In the genomic region with DNA sequence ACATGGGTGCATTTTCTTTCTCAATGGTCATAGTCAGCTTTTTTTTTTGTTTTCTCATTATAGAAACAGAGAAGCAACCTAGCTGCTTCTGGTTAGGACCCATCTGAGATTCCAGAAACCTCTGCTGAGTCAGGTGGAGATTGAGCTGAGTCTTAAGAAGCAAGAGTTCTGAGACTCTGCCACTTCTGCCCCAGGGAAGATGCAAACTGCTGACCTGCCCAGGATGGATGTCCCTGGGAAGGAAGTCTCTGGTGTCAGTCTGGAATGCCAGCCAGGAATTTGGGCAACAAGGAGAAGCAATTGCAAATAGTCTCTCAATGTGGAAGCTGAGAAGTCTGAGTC, we compare ENCODE assay signal across 14 cellular contexts.
DNase-seq lines count a peak whose midpoint lies in the region; ATAC-seq and TF ChIP-seq lines count a peak whose summit lies in the region.
"Had no signal": no experiment of that assay in that cellular context is flagged by ENCODE, and none has a peak within 500 bp of the region (broad histone marks: within the 10 kb centered on the region; RNA-seq: fewer than 3 reads in every experiment).

No MANE protein-coding gene starts in this region.

- H3K23me2 ChIP-seq in H9 (ENCODE audit: insufficient read length, low read depth, low read length, poor library complexity, severe bottlenecking), result no peaks in the 10 kb centered on the region

- peaks cover 10% of the 10 kb centered on the region for H3K4me1 Mint-ChIP-seq in central memory CD8-positive, alpha-beta T cell
- H3K4me1 Mint-ChIP-seq in H9, result peaks cover 0 to 9% of the 10 kb centered on the region in 2 experiments; a peak in 2 of 4 replicates

- H3K4me3 ChIP-seq in left ventricle myocardium inferior, result no peak overlapping the region
- H3K4me3 ChIP-seq: neural progenitor cell had no signal

- H2AFZ ChIP-seq in H9 (ENCODE audit: low read length), result no peak overlapping the region
- H2AFZ ChIP-seq: neural progenitor cell had no signal

- H2BK12ac ChIP-seq in H9 (ENCODE audit: insufficient read length, low read depth, low read length), result no peak overlapping the region

- H3K27me3 ChIP-seq in left ventricle myocardium inferior (ENCODE audit: low read depth) (no peaks in the 10 kb centered on the region), H9 (ENCODE audit: insufficient read depth, low read length) (no peaks in the 10 kb centered on the region)
- H3K27me3 ChIP-seq: neural progenitor cell had no signal

- H3K27ac Mint-ChIP-seq in central memory CD8-positive, alpha-beta T cell (ENCODE audit: low read depth), result peak overlapping the region; percentile 7
- H3K27ac Mint-ChIP-seq in H9, result no peak overlapping the region; a peak in 1 of 7 replicates
- H3K27ac Mint-ChIP-seq: activated CD4-positive, alpha-beta T cell treated with anti-CD3 and anti-CD28 coated beads, Interleukin-2, amount 10 ng/mL, durations not matched to agents 7 days and 5 days; neural progenitor cell had no signal

- no peak overlapping the region for H3K27ac ChIP-seq in left ventricle myocardium inferior (replicated peaks)
- no peak overlapping the region for H3K27ac ChIP-seq in H9 (ENCODE audit: insufficient read length, low read depth, low read length)
- H3K27ac ChIP-seq: neural progenitor cell had no signal

- no peak overlapping the region for H2BK20ac ChIP-seq in H9 (ENCODE audit: low read depth, low read length, poor library complexity, severe bottlenecking)

- no peaks in the 10 kb centered on the region for H3K79me1 ChIP-seq in H9 (ENCODE audit: insufficient read depth, low read depth, low read length, poor library complexity, severe bottlenecking)

- no peak overlapping the region for H2BK120ac ChIP-seq in H9 (ENCODE audit: low read depth, low read length, poor library complexity, severe bottlenecking)

- no peaks in the 10 kb centered on the region for H3K9me3 ChIP-seq in left ventricle myocardium inferior (replicated peaks)
- H3K9me3 ChIP-seq in H9 (ENCODE audit: control insufficient read depth, low read depth, low read length), result no peaks in the 10 kb centered on the region

- no peak overlapping the region for H3K56ac ChIP-seq in H9 (ENCODE audit: insufficient read length, low read depth, low read length)

- H3K79me2 ChIP-seq in H9 (ENCODE audit: insufficient read depth, low read length), result no peaks in the 10 kb centered on the region

- no peak overlapping the region for H2BK5ac ChIP-seq in H9 (ENCODE audit: insufficient read length, low read length)

- H3K36me3 Mint-ChIP-seq in central memory CD8-positive, alpha-beta T cell (ENCODE audit: insufficient read depth), result no peaks in the 10 kb centered on the region
- H3K36me3 Mint-ChIP-seq in H9 (ENCODE audit: insufficient read depth in 1 of 3, low read depth in 3 of 3), result no peaks in the 10 kb centered on the region
- H3K36me3 Mint-ChIP-seq: neural progenitor cell had no signal

- ATAC-seq in Right ventricle myocardium inferior (peak; percentile 31), HG02973 (IDR thresholded peaks at IDR 0.05; ENCODE audit: unreplicated experiment) (peak; percentile 50), HG03097 (IDR thresholded peaks at IDR 0.05; ENCODE audit: low FRiP score, unreplicated experiment) (no peak), GM19035 (IDR thresholded peaks at IDR 0.05; ENCODE audit: unreplicated experiment) (no peak)
- ATAC-seq in central memory CD8-positive, alpha-beta T cell (replicated peaks; ENCODE audit: extremely low read depth, poor library complexity, severe bottlenecking), result no peak

- no peak overlapping the region for H3K9ac ChIP-seq in H9 (ENCODE audit: extremely low read depth, insufficient read length, low read length)
- H3K9ac ChIP-seq: neural progenitor cell had no signal

- no peaks in the 10 kb centered on the region for H3K27me3 Mint-ChIP-seq in central memory CD8-positive, alpha-beta T cell
- H3K27me3 Mint-ChIP-seq in H9 (ENCODE audit: low read depth), result no peaks in the 10 kb centered on the region
- H3K27me3 Mint-ChIP-seq: activated CD4-positive, alpha-beta T cell treated with anti-CD3 and anti-CD28 coated beads, Interleukin-2, amount 10 ng/mL, durations not matched to agents 7 days and 5 days; IgD-negative memory B cell had no signal

- H4K8ac ChIP-seq in H9 (replicated peaks; ENCODE audit: insufficient read length, low read depth, low read length), result no peak overlapping the region

- no peak overlapping the region for H4K91ac ChIP-seq in H9 (ENCODE audit: insufficient read length, low read depth, low read length)

- H2AK5ac ChIP-seq in H9 (ENCODE audit: insufficient read length, low read length), result no peak overlapping the region

- H3K4ac ChIP-seq in H9 (ENCODE audit: low read depth, low read length), result no peak overlapping the region

- TF ChIP-seq CTCF in left ventricle myocardium inferior (IDR thresholded peaks at IDR 0.05; ENCODE audit: borderline replicate concordance) (no peak), H9 (conservative IDR thresholded peaks at IDR 0.05) (no peak)

- H3K4me3 Mint-ChIP-seq in central memory CD8-positive, alpha-beta T cell, result no peak overlapping the region
- no peak overlapping the region for H3K4me3 Mint-ChIP-seq in H9
- H3K4me3 Mint-ChIP-seq: activated CD4-positive, alpha-beta T cell treated with anti-CD3 and anti-CD28 coated beads, Interleukin-2, amount 10 ng/mL, durations not matched to agents 7 days and 5 days; neural progenitor cell had no signal

- no peaks in the 10 kb centered on the region for H3K36me3 ChIP-seq in left ventricle myocardium inferior
- H3K36me3 ChIP-seq: neural progenitor cell had no signal

- no peak overlapping the region for H3K18ac ChIP-seq in H9 (ENCODE audit: insufficient read length, low read depth, low read length)

- DNase-seq in Right ventricle myocardium inferior (ENCODE audit: missing footprints), result no peak
- DNase-seq in left ventricle myocardium inferior, result no peak
- no peak for DNase-seq in central memory CD8-positive, alpha-beta T cell (ENCODE audit: low spot score in 2 of 2)
- no peak for DNase-seq in H9
- DNase-seq in NCI-H1105 treated with DMSO at 0.1 percent for 48 hours (lab: John Stamatoyannopoulos, UW), result no peak
- DNase-seq: activated CD4-positive, alpha-beta T cell treated with anti-CD3 and anti-CD28 coated beads, Interleukin-2, amount 10 ng/mL, durations not matched to agents 7 days and 5 days; activated T-cell treated with anti-CD3 and anti-CD28 coated beads, Interleukin-2, amount 50 U/mL, for 48 hours; dermis blood vessel endothelial cell; NCI-H510A treated with DMSO at 0.1 percent for 48 hours had no signal

- H4K20me1 ChIP-seq in H9 (ENCODE audit: control insufficient read depth, insufficient read depth, insufficient read length), result no peaks in the 10 kb centered on the region

- H3K23ac ChIP-seq in H9 (ENCODE audit: insufficient read length, low read depth, low read length), result no peak overlapping the region

- no peak overlapping the region for H2BK15ac ChIP-seq in H9 (ENCODE audit: low read depth, low read length)

- no peak overlapping the region for H3T11ph ChIP-seq in H9 (ENCODE audit: low read length)

- intact Hi-C loops in Right ventricle myocardium inferior (cut with DNase I) (no loop called here), left ventricle myocardium inferior (cut with micrococcal nuclease) (no loop called here)

- H3K14ac ChIP-seq in H9 (ENCODE audit: insufficient read depth, low read length), result no peak overlapping the region

- H3K4me2 ChIP-seq in H9 (ENCODE audit: insufficient read depth, insufficient read length, low read length), result no peak overlapping the region
- H3K4me2 ChIP-seq: neural progenitor cell had no signal

- H3K9me3 Mint-ChIP-seq in central memory CD8-positive, alpha-beta T cell, result no peaks in the 10 kb centered on the region
- H3K9me3 Mint-ChIP-seq in H9, result no peaks in the 10 kb centered on the region; a peak in 1 of 5 replicates
- H3K9me3 Mint-ChIP-seq: activated CD4-positive, alpha-beta T cell treated with anti-CD3 and anti-CD28 coated beads, Interleukin-2, amount 10 ng/mL, durations not matched to agents 7 days and 5 days; IgD-negative memory B cell; neural progenitor cell had no signal

- H3K4me1 ChIP-seq in left ventricle myocardium inferior (peaks cover 29% of the 10 kb centered on the region), H9 (ENCODE audit: insufficient read depth, low read length) (no peaks in the 10 kb centered on the region)
- H3K4me1 ChIP-seq: neural progenitor cell had no signal

- no peak overlapping the region for H4K5ac ChIP-seq in H9 (ENCODE audit: insufficient read length, low read depth, low read length)

Comparison
In these comparisons a context has a peak if more than half of its experiments do, and no peak if none do; other contexts are left out.
1. ATAC-seq: peak in Right ventricle myocardium inferior (single experiment) and HG02973 (single experiment); none in central memory CD8-positive, alpha-beta T cell (single experiment), HG03097 (single experiment) and GM19035 (single experiment).